19 cellular contexts compared by ENCODE assay signal in genomic region chr1:47233165-47233564, GRCh38. TPM values are rescaled to one million over a fixed set of nuclear protein-coding genes. Genes with fewer than 3 reads are reported as not detected.
"Had no signal": no experiment of that assay in that cellular context is flagged by ENCODE, and none has a peak within 500 bp of the region (broad histone marks: within the 10 kb centered on the region; RNA-seq: fewer than 3 reads in every experiment).

No MANE protein-coding gene starts in this region.

- H3K4me3 Mint-ChIP-seq: activated naive CD4-positive, alpha-beta T cell treated with anti-CD3 and anti-CD28 coated beads for 36 hours had no signal

- H3K27ac ChIP-seq: foreskin keratinocyte, ovary had no signal

- H3K36me3 ChIP-seq: left ventricle myocardium inferior, ovary, sigmoid colon, spleen had no signal

- ATAC-seq: activated naive CD8-positive, alpha-beta T cell treated with anti-CD3 and anti-CD28 coated beads, Interleukin-2, amount 50 U/mL, for 24 hours; foreskin keratinocyte; stimulated activated naive CD8-positive, alpha-beta T cell treated with anti-CD3 and anti-CD28 coated beads, Interleukin-15, amount 100 ng/mL, for 72 hours had no signal

- H3K4me1 ChIP-seq: foreskin keratinocyte had no signal

- H3K9me3 ChIP-seq: left ventricle myocardium inferior, ovary, sigmoid colon, spleen had no signal

- H3K9me3 Mint-ChIP-seq: activated CD4-positive, alpha-beta T cell treated with anti-CD3 and anti-CD28 coated beads, Interleukin-2, amount 10 ng/mL, durations not matched to agents 7 days and 5 days; activated naive CD4-positive, alpha-beta T cell treated with anti-CD3 and anti-CD28 coated beads for 36 hours; activated naive CD8-positive, alpha-beta T cell treated with anti-CD3 and anti-CD28 coated beads, Interleukin-2, amount 50 U/mL, for 24 hours; stimulated activated naive CD8-positive, alpha-beta T cell treated with anti-CD3 and anti-CD28 coated beads, Interleukin-15, amount 100 ng/mL, for 72 hours had no signal

- H3K27ac Mint-ChIP-seq: activated naive CD4-positive, alpha-beta T cell treated with anti-CD3 and anti-CD28 coated beads for 36 hours had no signal

- DNase-seq: activated CD4-positive, alpha-beta T cell treated with anti-CD3 and anti-CD28 coated beads, Interleukin-2, amount 10 ng/mL, durations not matched to agents 7 days and 5 days; activated naive CD4-positive, alpha-beta T cell treated with anti-CD3 and anti-CD28 coated beads for 36 hours; activated naive CD8-positive, alpha-beta T cell treated with anti-CD3 and anti-CD28 coated beads, Interleukin-2, amount 50 U/mL, for 24 hours; activated T-cell treated with anti-CD3 and anti-CD28 coated beads for 4 hours; aorta; effector CD8-positive, alpha-beta T cell; foreskin keratinocyte; glutamatergic neuron; hypothalamus; left ventricle myocardium inferior; mesenchymal stem cell; ovary; sigmoid colon; spleen; stimulated activated naive CD8-positive, alpha-beta T cell treated with anti-CD3 and anti-CD28 coated beads, Interleukin-15, amount 100 ng/mL, for 72 hours; T-helper 2 cell had no signal

- H3K4me3 ChIP-seq: ovary had no signal

RNA-seq across cellular contexts. Expression of gene TAL1, which starts 1.1 kb away (rescaled TPM):
- total RNA-seq: activated CD4-positive, alpha-beta T cell treated with anti-CD3 and anti-CD28 coated beads, Interleukin-2, amount 10 ng/mL, durations not matched to agents 7 days and 5 days; activated CD8-positive, alpha-beta memory T cell treated with anti-CD3 and anti-CD28 coated beads for 36 hours; activated naive CD4-positive, alpha-beta T cell treated with anti-CD3 and anti-CD28 coated beads for 36 hours; foreskin keratinocyte had no signal
- polyA plus RNA-seq: foreskin keratinocyte, neural cell had no signal

RNA-seq across cellular contexts. Expression of gene PDZK1IP1, which starts 43.3 kb away (rescaled TPM):
- total RNA-seq: activated CD4-positive, alpha-beta T cell treated with anti-CD3 and anti-CD28 coated beads, Interleukin-2, amount 10 ng/mL, durations not matched to agents 7 days and 5 days; activated CD8-positive, alpha-beta memory T cell treated with anti-CD3 and anti-CD28 coated beads for 36 hours; activated naive CD4-positive, alpha-beta T cell treated with anti-CD3 and anti-CD28 coated beads for 36 hours; left ventricle myocardium inferior; sigmoid colon; temporal lobe had no signal
- polyA plus RNA-seq: neural cell had no signal
